In the genomic region with DNA sequence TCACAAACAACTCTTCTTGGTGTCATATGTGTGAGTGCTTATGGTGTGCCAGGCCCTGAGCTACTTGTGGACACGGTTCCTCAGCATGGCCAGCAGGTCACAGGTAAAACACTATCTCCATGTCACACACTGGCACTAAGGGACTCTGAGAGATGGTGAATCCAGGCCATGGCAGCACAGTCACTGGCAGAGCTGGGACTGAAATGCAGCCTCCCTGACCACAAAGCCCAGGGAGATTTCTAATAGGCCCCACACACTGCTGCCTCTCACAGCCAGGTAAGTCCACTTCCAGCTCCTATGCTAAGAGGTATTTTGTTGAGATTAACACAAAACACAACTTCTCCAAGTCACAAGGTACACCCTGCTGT, we compare ENCODE assay signal across 15 cellular contexts.
DNase-seq lines count a peak whose midpoint lies in the region; ATAC-seq and TF ChIP-seq lines count a peak whose summit lies in the region.
"Had no signal": no experiment of that assay in that cellular context is flagged by ENCODE, and none has a peak within 500 bp of the region (broad histone marks: within the 10 kb centered on the region; RNA-seq: fewer than 3 reads in every experiment).

No MANE protein-coding gene starts in this region.

- TF ChIP-seq CTCF in Peyer's patch (IDR thresholded peaks at IDR 0.05): no peak

- no peak for TF ChIP-seq POLR2A in Peyer's patch (IDR thresholded peaks at IDR 0.05)

- no peak overlapping the region for H3K4me3 Mint-ChIP-seq in activated CD4-positive, alpha-beta T cell treated with anti-CD3 and anti-CD28 coated beads, Interleukin-2, amount 10 ng/mL, durations not matched to agents 24 days and 14 days
- peak overlapping the region; percentile 62 for H3K4me3 Mint-ChIP-seq in stimulated activated effector memory CD8-positive, alpha-beta T cell treated with anti-CD3 and anti-CD28 coated beads, Interleukin-12 subunit alpha, Interleukin-12 subunit beta, amount 100 ng/mL, for 72 hours
- H3K4me3 Mint-ChIP-seq: T-cell had no signal

- H3K9me3 ChIP-seq in Peyer's patch: no peaks in the 10 kb centered on the region

- no peaks in the 10 kb centered on the region for H3K27me3 Mint-ChIP-seq in activated CD4-positive, alpha-beta T cell treated with anti-CD3 and anti-CD28 coated beads, Interleukin-2, amount 10 ng/mL, durations not matched to agents 24 days and 14 days
- H3K27me3 Mint-ChIP-seq: T-cell had no signal

- intact Hi-C loops in activated CD4-positive, alpha-beta T cell treated with anti-CD3 and anti-CD28 coated beads, Interleukin-2, amount 10 ng/mL, durations not matched to agents 24 days and 14 days (cut with micrococcal nuclease): loop anchor here (1.0 to 5.0 kb wide), 2 partner anchors 18 to 38 kb away; no protein-coding TSS in a partner anchor
- intact Hi-C loops in cardiac septum (cut with DNase I): no loop called here

- no peak for DNase-seq in activated CD4-positive, alpha-beta T cell treated with anti-CD3 and anti-CD28 coated beads, Interleukin-2, amount 10 ng/mL, durations not matched to agents 24 days and 14 days
- DNase-seq in activated CD4-positive, alpha-beta T cell treated with anti-CD3 and anti-CD28 coated beads, Interleukin-2, amount 50 U/mL, for 1 hour: no peak
- DNase-seq in Peyer's patch (no peak), epithelial cell of prostate (ENCODE audit: low read depth, low spot score) (no peak), cardiac septum (ENCODE audit: low spot score) (no peak)
- peak in 1 of 2 donors; percentile 65 for DNase-seq in stimulated activated effector memory CD8-positive, alpha-beta T cell treated with anti-CD3 and anti-CD28 coated beads, Interleukin-12 subunit alpha, Interleukin-12 subunit beta, amount 100 ng/mL, for 72 hours (ENCODE audit: low spot score in 2 of 2)
- DNase-seq: activated gamma-delta T cell treated with Interleukin-2 at 50 U/mL for 16 hours, H7, NCI-H1417, NCI-H510A, OCI-M1, T-cell had no signal

- H3K27me3 ChIP-seq in Peyer's patch: no peaks in the 10 kb centered on the region

- H3K27ac Mint-ChIP-seq in activated CD4-positive, alpha-beta T cell treated with anti-CD3 and anti-CD28 coated beads, Interleukin-2, amount 10 ng/mL, durations not matched to agents 24 days and 14 days: peak overlapping the region; percentile 58
- H3K27ac Mint-ChIP-seq in stimulated activated effector memory CD8-positive, alpha-beta T cell treated with anti-CD3 and anti-CD28 coated beads, Interleukin-12 subunit alpha, Interleukin-12 subunit beta, amount 100 ng/mL, for 72 hours: peak overlapping the region; percentile 94

- ATAC-seq in stimulated activated effector memory CD8-positive, alpha-beta T cell treated with anti-CD3 and anti-CD28 coated beads, Interleukin-12 subunit alpha, Interleukin-12 subunit beta, amount 100 ng/mL, for 72 hours: peak; percentile 14
- ATAC-seq in GM21717 (IDR thresholded peaks at IDR 0.05; ENCODE audit: unreplicated experiment) (no peak), GM19035 (IDR thresholded peaks at IDR 0.05; ENCODE audit: unreplicated experiment) (no peak)

- H3K36me3 ChIP-seq in Peyer's patch: peaks cover 0 to 23% (median 0%) of the 10 kb centered on the region in 3 donors

- peaks cover 4% of the 10 kb centered on the region for H3K9me3 Mint-ChIP-seq in activated CD4-positive, alpha-beta T cell treated with anti-CD3 and anti-CD28 coated beads, Interleukin-2, amount 10 ng/mL, durations not matched to agents 24 days and 14 days
- no peaks in the 10 kb centered on the region for H3K9me3 Mint-ChIP-seq in stimulated activated effector memory CD8-positive, alpha-beta T cell treated with anti-CD3 and anti-CD28 coated beads, Interleukin-12 subunit alpha, Interleukin-12 subunit beta, amount 100 ng/mL, for 72 hours
- H3K9me3 Mint-ChIP-seq: T-cell had no signal

- peaks cover 11% of the 10 kb centered on the region for H3K36me3 Mint-ChIP-seq in activated CD4-positive, alpha-beta T cell treated with anti-CD3 and anti-CD28 coated beads, Interleukin-2, amount 10 ng/mL, durations not matched to agents 24 days and 14 days (ENCODE audit: low read depth)
- H3K36me3 Mint-ChIP-seq in stimulated activated effector memory CD8-positive, alpha-beta T cell treated with anti-CD3 and anti-CD28 coated beads, Interleukin-12 subunit alpha, Interleukin-12 subunit beta, amount 100 ng/mL, for 72 hours: no peaks in the 10 kb centered on the region

- peak overlapping the region in 3 of 4 donors; percentile 26 to 81 (median 63) for H3K27ac ChIP-seq in Peyer's patch
- peak overlapping the region; percentile 99 for H3K27ac ChIP-seq in epithelial cell of prostate

- peaks cover 0 to 8% (median 2%) of the 10 kb centered on the region in 4 donors for H3K4me1 ChIP-seq in Peyer's patch

- peaks cover 16% of the 10 kb centered on the region for H3K4me1 Mint-ChIP-seq in activated CD4-positive, alpha-beta T cell treated with anti-CD3 and anti-CD28 coated beads, Interleukin-2, amount 10 ng/mL, durations not matched to agents 24 days and 14 days
- H3K4me1 Mint-ChIP-seq in stimulated activated effector memory CD8-positive, alpha-beta T cell treated with anti-CD3 and anti-CD28 coated beads, Interleukin-12 subunit alpha, Interleukin-12 subunit beta, amount 100 ng/mL, for 72 hours: peaks cover 33% of the 10 kb centered on the region

- H3K4me3 ChIP-seq in Peyer's patch: no peak overlapping the region
- H3K4me3 ChIP-seq: K562 had no signal
